1 cellular context compared by ENCODE assay signal in genomic region chr5:141825241-141825671, GRCh38.
TF ChIP-seq lines count a peak whose summit lies in the region.

No MANE protein-coding gene starts in this region.

TF ChIP-seq in HEK293, 187 proteins besides CTCF, POLR2A, EP300 and RAD21:
- TF ChIP-seq ZNF704 (tag by site-specific recombination; IDR thresholded peaks at IDR 0.05): no peak
- peak; percentile 75 for TF ChIP-seq ZFHX2 (tag by site-specific recombination; conservative IDR thresholded peaks at IDR 0.05)
- peak; percentile 80 for TF ChIP-seq EGR2 (tag by site-specific recombination; IDR thresholded peaks at IDR 0.05; ENCODE audit: low read depth)
- TF ChIP-seq ZSCAN4 (tag by site-specific recombination; IDR thresholded peaks at IDR 0.05): peak; percentile 71
- no peak for TF ChIP-seq ZNF121 (tag by site-specific recombination; IDR thresholded peaks at IDR 0.05)
